7 cellular contexts compared by ENCODE assay signal in the genomic region with DNA sequence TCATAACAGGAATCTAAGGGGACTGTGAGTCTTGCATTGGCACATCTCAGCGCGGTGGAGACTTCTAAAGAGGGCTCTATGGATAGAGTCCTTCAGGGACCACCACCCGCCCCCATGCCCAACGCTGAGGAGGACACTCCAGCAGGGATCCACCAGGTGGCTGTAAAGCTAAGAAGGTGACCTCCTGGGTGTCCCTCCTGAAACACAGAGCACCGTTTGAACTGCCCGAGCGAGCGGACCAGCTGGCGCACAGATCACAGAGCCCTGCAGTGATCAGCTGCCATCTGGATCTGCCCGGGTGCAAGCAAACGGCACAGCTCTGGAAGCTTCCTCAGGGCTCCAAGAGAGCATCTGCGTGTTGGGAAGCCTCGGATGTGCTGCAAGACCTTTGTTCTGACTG. TPM values are rescaled to one million over a fixed set of nuclear protein-coding genes. Genes with fewer than 3 reads are reported as not detected.
A peak's percentile ranks its signal among the peaks of the same experiment; 100 is the strongest.
DNase-seq lines count a peak whose midpoint lies in the region; ATAC-seq and TF ChIP-seq lines count a peak whose summit lies in the region.

No MANE protein-coding gene starts in this region.

- H3K27me3 ChIP-seq in gastroesophageal sphincter (no peaks in the 10 kb centered on the region), thyroid gland (no peaks in the 10 kb centered on the region)

- no peak for ATAC-seq in gastroesophageal sphincter
- ATAC-seq in GM19452 (IDR thresholded peaks at IDR 0.05; ENCODE audit: unreplicated experiment), result no peak
- no peak for ATAC-seq in HG03108 (IDR thresholded peaks at IDR 0.05; ENCODE audit: unreplicated experiment)
- no peak for ATAC-seq in GM21390 (IDR thresholded peaks at IDR 0.05; ENCODE audit: unreplicated experiment)

- intact Hi-C loops in thyroid gland (cut with DNase I), result no loop called here

- peak; percentile 39 for DNase-seq in NCI-H1092 (lab: John Stamatoyannopoulos, UW)
- DNase-seq in SK-N-DZ (ENCODE audit: low spot score), result peak; percentile 26
- no peak for DNase-seq in thyroid gland

- peak overlapping the region in 3 of 4 donors; percentile 56 to 79 (median 66) for H3K27ac ChIP-seq in gastroesophageal sphincter
- H3K27ac ChIP-seq in thyroid gland, result peak overlapping the region in 2 of 3 donors; percentile 74 to 86

- H3K4me3 ChIP-seq in gastroesophageal sphincter (no peak overlapping the region), thyroid gland (replicated peaks in 1 of 3) (no peak overlapping the region)

- WGBS in gastroesophageal sphincter (ENCODE audit: low coverage in 1 of 2), 2 donors, result 91 to 97% methylated on average over 6 to 13 of the region's 13 CpGs
- 86% methylated on average over 6 to 13 of the region's 13 CpGs for WGBS in thyroid gland, 2 donors

- no peaks in the 10 kb centered on the region for H3K9me3 ChIP-seq in gastroesophageal sphincter
- no peaks in the 10 kb centered on the region for H3K9me3 ChIP-seq in thyroid gland

- TF ChIP-seq CTCF in gastroesophageal sphincter (IDR thresholded peaks at IDR 0.05), result no peak
- TF ChIP-seq CTCF in thyroid gland (IDR thresholded peaks at IDR 0.05), result no peak

- H3K36me3 ChIP-seq in gastroesophageal sphincter (no peaks in the 10 kb centered on the region), thyroid gland (no peaks in the 10 kb centered on the region)

- TF ChIP-seq EP300 in gastroesophageal sphincter (IDR thresholded peaks at IDR 0.05), result no peak

- H3K4me1 ChIP-seq in gastroesophageal sphincter (peaks cover 0 to 18% (median 9%) of the 10 kb centered on the region in 3 donors), thyroid gland (peaks cover 28 to 45% of the 10 kb centered on the region in 2 donors)

- no peak for TF ChIP-seq POLR2A in gastroesophageal sphincter (IDR thresholded peaks at IDR 0.05)
- TF ChIP-seq POLR2A in thyroid gland (IDR thresholded peaks at IDR 0.05), result no peak

RNA-seq across cellular contexts. Expression of a gene that starts 51.3 kb away (rescaled TPM):
- polyA plus RNA-seq in SK-N-DZ (2014; cell fraction: cytosol; rRNA removed), result 1.7 and 2.1 TPM in 2 replicates
- 3.1 and 4.9 TPM in 2 replicates for polyA plus RNA-seq in SK-N-DZ (2014; cell fraction: nucleus; rRNA removed)
- total RNA-seq in gastroesophageal sphincter (10 to 100 TPM; 27.4 to 63.5 (median 31.4) TPM), thyroid gland (10 to 100 TPM; 46.8 to 68.4 (median 47.8) TPM)

Comparison
In these comparisons a context has a peak if more than half of its experiments do, and no peak if none do; other contexts are left out.
1. DNase-seq: peak in NCI-H1092 (single experiment) and SK-N-DZ (single experiment); none in thyroid gland (0 of 2).